ENCODE assay signal across 8 cellular contexts in the genomic region with DNA sequence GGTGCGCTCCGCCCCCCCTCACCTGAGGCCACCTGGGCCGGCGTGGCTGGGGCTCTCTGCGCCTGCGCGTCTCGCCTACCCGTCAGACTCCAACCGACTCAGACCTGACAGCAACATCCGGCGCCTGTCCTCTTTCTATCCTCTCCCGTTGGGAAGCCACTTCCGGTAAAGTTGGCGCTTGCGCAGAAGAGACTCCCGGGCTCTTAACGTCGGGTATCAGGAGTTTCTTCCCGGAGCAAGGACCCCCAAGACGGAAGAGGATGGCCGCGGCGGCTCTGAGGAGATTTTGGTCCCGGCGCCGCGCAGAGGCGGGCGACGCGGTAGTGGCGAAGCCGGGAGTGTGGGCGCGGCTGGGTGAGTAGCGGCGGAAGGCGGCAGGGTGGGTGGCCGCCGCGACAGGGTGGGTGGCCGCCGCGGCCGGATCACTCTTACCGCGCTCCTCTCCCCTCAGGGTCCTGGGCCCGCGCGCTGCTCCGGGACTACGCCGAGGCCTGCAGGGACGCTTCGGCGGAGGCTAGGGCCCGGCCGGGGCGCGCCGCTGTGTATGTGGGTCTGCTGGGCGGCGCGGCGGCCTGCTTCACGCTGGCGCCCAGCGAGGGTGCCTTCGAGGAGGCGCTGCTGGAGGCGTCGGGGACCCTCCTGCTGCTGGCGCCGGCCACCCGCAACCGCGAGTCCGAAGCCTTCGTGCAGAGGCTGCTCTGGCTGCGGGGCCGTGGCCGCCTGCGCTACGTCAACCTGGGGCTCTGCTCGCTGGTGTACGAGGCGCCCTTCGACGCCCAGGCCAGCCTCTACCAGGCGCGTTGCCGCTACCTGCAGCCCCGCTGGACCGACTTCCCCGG. TPM values are rescaled to one million over a fixed set of nuclear protein-coding genes. Genes with fewer than 3 reads are reported as not detected.
DNase-seq lines count a peak whose midpoint lies in the region; ATAC-seq and TF ChIP-seq lines count a peak whose summit lies in the region.

A gene (plus strand): TSS at position 249 of the 839 bp plus-strand sequence. CDS start 12 bp downstream, at position 261.
A gene (minus strand): TSS at position 77 of the 839 bp plus-strand sequence. CDS start 229 bp downstream, outside the sequence.

- DNase-seq in DMS 273 treated with DMSO at 0.1 percent for 48 hours (lab: John Stamatoyannopoulos, UW): peak; percentile 94
- peak; percentile 97 for DNase-seq in KBM-7
- DNase-seq in activated T-cell treated with anti-CD3 and anti-CD28 coated beads, Interleukin-2, amount 50 U/mL, for 4 hours: peak; percentile 93
- peak; percentile 92 for DNase-seq in stimulated activated CD8-positive, alpha-beta memory T cell treated with anti-CD3 and anti-CD28 coated beads, Interleukin-7, amount 100 ng/mL, for 24 hours (ENCODE audit: low read depth)

- no peaks in the 10 kb centered on the region for H3K27me3 Mint-ChIP-seq in activated T-cell treated with anti-CD3 and anti-CD28 coated beads, Interleukin-2, amount 50 U/mL, for 4 hours (ENCODE audit: low read depth)

- peaks cover 9% of the 10 kb centered on the region for H3K36me3 Mint-ChIP-seq in activated T-cell treated with anti-CD3 and anti-CD28 coated beads, Interleukin-2, amount 50 U/mL, for 4 hours (ENCODE audit: insufficient read depth)

- ATAC-seq in GM21619 (IDR thresholded peaks at IDR 0.05; ENCODE audit: unreplicated experiment) (peak; percentile 77), esophagus mucosa (peak; percentile 93)
- peak; percentile 91 for ATAC-seq in activated T-cell treated with anti-CD3 and anti-CD28 coated beads, Interleukin-2, amount 50 U/mL, for 4 hours

- in situ Hi-C loops in KBM-7 (cut with MboI; ENCODE audit: low pct_unique_long_range_greater_than_20kb, low sequenced_read_pairs): no loop called here

- no peaks in the 10 kb centered on the region for H3K27me3 ChIP-seq in muscle layer of colon (ENCODE audit: control insufficient read depth in 1 of 2, insufficient read depth in 2 of 2, low read length in 2 of 2)

- peak within 1 kb of the TSS; percentile 92 for H3K4me3 Mint-ChIP-seq in activated T-cell treated with anti-CD3 and anti-CD28 coated beads, Interleukin-2, amount 50 U/mL, for 4 hours

- H3K9me3 ChIP-seq in muscle layer of colon (ENCODE audit: low read length): no peaks in the 10 kb centered on the region

- peak within 1 kb of the TSS; percentile 63 for H3K27ac ChIP-seq in muscle layer of colon (ENCODE audit: low read depth, low read length)

- no peaks in the 10 kb centered on the region for H3K9me3 Mint-ChIP-seq in activated T-cell treated with anti-CD3 and anti-CD28 coated beads, Interleukin-2, amount 50 U/mL, for 4 hours

- peaks cover 13% of the 10 kb centered on the region for H3K36me3 ChIP-seq in muscle layer of colon (ENCODE audit: insufficient read depth, low read length)

- peaks cover 19% of the 10 kb centered on the region for H3K4me1 Mint-ChIP-seq in activated T-cell treated with anti-CD3 and anti-CD28 coated beads, Interleukin-2, amount 50 U/mL, for 4 hours (ENCODE audit: low read depth)

- H3K4me3 ChIP-seq in muscle layer of colon (ENCODE audit: low read depth in 1 of 2, low read length in 2 of 2): peak within 1 kb of the TSS; percentile 80 to 87

- peak within 1 kb of the TSS; percentile 61 for H3K9ac ChIP-seq in muscle layer of colon (ENCODE audit: low read length)

- H3K4me1 ChIP-seq in muscle layer of colon (ENCODE audit: insufficient read depth, low read length): peaks cover 20% of the 10 kb centered on the region

TF ChIP-seq in PFSK-1, 5 proteins besides CTCF, POLR2A, EP300 and RAD21:
- peak; percentile 66 for TF ChIP-seq FOXP2 (optimal IDR thresholded peaks at IDR 0.05; ENCODE audit: borderline replicate concordance, extremely low read depth, extremely low read length, insufficient read depth)
- peak; percentile 91 for TF ChIP-seq TAF1 (IDR thresholded peaks at IDR 0.05; ENCODE audit: borderline replicate concordance, insufficient read depth, low read length)
- peak; percentile 75; the same call in 1 of the 2 replicates for TF ChIP-seq POLR2AphosphoS5 (IDR thresholded peaks at IDR 0.05; ENCODE audit: low read depth, low read length)
- TF ChIP-seq SIN3A (IDR thresholded peaks at IDR 0.05; ENCODE audit: borderline replicate concordance, insufficient read depth, low read length): peak; percentile 78; the same call in 1 of the 2 replicates
- TF ChIP-seq, protein P1, sequence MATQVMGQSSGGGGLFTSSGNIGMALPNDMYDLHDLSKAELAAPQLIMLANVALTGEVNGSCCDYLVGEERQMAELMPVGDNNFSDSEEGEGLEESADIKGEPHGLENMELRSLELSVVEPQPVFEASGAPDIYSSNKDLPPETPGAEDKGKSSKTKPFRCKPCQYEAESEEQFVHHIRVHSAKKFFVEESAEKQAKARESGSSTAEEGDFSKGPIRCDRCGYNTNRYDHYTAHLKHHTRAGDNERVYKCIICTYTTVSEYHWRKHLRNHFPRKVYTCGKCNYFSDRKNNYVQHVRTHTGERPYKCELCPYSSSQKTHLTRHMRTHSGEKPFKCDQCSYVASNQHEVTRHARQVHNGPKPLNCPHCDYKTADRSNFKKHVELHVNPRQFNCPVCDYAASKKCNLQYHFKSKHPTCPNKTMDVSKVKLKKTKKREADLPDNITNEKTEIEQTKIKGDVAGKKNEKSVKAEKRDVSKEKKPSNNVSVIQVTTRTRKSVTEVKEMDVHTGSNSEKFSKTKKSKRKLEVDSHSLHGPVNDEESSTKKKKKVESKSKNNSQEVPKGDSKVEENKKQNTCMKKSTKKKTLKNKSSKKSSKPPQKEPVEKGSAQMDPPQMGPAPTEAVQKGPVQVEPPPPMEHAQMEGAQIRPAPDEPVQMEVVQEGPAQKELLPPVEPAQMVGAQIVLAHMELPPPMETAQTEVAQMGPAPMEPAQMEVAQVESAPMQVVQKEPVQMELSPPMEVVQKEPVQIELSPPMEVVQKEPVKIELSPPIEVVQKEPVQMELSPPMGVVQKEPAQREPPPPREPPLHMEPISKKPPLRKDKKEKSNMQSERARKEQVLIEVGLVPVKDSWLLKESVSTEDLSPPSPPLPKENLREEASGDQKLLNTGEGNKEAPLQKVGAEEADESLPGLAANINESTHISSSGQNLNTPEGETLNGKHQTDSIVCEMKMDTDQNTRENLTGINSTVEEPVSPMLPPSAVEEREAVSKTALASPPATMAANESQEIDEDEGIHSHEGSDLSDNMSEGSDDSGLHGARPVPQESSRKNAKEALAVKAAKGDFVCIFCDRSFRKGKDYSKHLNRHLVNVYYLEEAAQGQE (IDR thresholded peaks at IDR 0.05; ENCODE audit: insufficient read depth in 1 of 2, low read depth in 2 of 2, low read length in 2 of 2): no peak

RNA-seq across cellular contexts. Expression of the first gene that starts in this region (rescaled TPM):
- 28.6 TPM for polyA plus RNA-seq in PFSK-1 (2012; ENCODE audit: insufficient read length, low read depth)
- 10 to 100 TPM; 23.2 to 29.5 (median 24.4) TPM for total RNA-seq in activated T-cell treated with anti-CD3 and anti-CD28 coated beads, Interleukin-2, amount 50 U/mL, for 4 hours
- 14.3 TPM for total RNA-seq in esophagus mucosa

RNA-seq across cellular contexts. Expression of the second gene that starts in this region (rescaled TPM):
- polyA plus RNA-seq in PFSK-1 (2012; ENCODE audit: insufficient read length, low read depth): 80.6 TPM
- total RNA-seq in activated T-cell treated with anti-CD3 and anti-CD28 coated beads, Interleukin-2, amount 50 U/mL, for 4 hours: 10 to 100 TPM; 37.4 to 50.9 (median 47.5) TPM
- 43.1 TPM for total RNA-seq in esophagus mucosa

Comparison
In these comparisons a context has a peak if more than half of its experiments do, and no peak if none do; other contexts are left out.
1. Peak in every context shown above with its lines: DNase-seq, ATAC-seq, H3K4me3 ChIP-seq and H3K27ac ChIP-seq.